In the genomic region with DNA sequence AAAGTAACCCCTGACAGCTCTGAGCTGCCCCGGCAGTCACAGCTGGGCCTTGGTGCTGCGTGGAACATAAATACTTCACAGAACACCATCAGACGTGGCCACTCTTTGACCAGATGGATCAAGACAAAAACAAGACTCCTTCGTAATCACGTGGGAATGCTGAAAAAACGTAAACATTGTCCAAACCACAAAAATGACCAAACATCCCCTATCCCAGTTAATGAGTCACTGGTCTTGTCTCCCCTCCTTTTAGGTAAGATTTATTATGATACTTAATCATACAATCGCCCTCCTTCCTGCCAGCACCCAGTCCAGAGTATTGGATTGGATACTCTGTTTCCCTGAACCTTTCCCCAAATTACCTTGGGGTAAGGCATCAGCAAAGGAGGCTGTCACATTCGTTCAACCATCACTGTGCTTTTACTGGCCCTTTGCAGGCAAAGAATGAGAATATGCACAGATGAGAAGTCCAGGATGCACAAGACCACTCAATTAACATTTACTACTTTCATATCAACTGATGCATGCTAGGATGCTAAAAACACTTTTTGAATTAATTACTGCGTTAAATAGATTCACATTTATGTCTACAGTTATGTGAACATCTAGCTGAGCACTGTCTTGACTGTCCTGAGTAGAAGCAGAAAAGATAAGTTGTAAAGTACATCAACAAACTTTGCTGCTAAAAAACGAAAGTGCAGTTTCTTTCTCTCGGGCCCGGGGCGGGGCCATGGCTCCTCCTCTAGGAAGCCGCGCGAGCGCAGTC, we compare ENCODE assay signal across 8 cellular contexts. TPM values are rescaled to one million over a fixed set of nuclear protein-coding genes. Genes with fewer than 3 reads are reported as not detected.
DNase-seq lines count a peak whose midpoint lies in the region; ATAC-seq and TF ChIP-seq lines count a peak whose summit lies in the region.

No MANE protein-coding gene starts in this region.

- ATAC-seq in HG02610 (IDR thresholded peaks at IDR 0.05; ENCODE audit: unreplicated experiment), result peak; percentile 2
- peak; percentile 25 for ATAC-seq in foreskin keratinocyte
- no peak for ATAC-seq in HG02798 (IDR thresholded peaks at IDR 0.05; ENCODE audit: poor library complexity, unreplicated experiment)

- H3K4me3 ChIP-seq in WERI-Rb-1 (ENCODE audit: low read depth, low read length) (peak overlapping the region; percentile 77), skin epidermis (peak overlapping the region; percentile 22 to 60 (median 53))

- H3K4me1 ChIP-seq in foreskin keratinocyte, result no peaks in the 10 kb centered on the region

- H3K36me3 ChIP-seq in WERI-Rb-1, result no peaks in the 10 kb centered on the region

- in situ Hi-C loops in Caki2 (cut with HindIII; ENCODE audit: low pct_unique_long_range_greater_than_20kb, low sequenced_read_pairs), result no loop called here

- no peaks in the 10 kb centered on the region for H3K9me3 ChIP-seq in WERI-Rb-1 (ENCODE audit: severe bottlenecking)

- no peak for TF ChIP-seq CTCF in WERI-Rb-1 (IDR thresholded peaks at IDR 0.05; ENCODE audit: low read depth, low read length)
- no peak for TF ChIP-seq CTCF in foreskin keratinocyte (conservative IDR thresholded peaks at IDR 0.05)

- DNase-seq in Caki2 (ENCODE audit: low read depth) (peak; percentile 87), WERI-Rb-1 (no peak), foreskin keratinocyte (peak in 1 of 2 donors; percentile 54), NCI-H524 treated with DMSO at 0.1 percent for 48 hours (lab: John Stamatoyannopoulos, UW) (no peak), DMS153 (lab: John Stamatoyannopoulos, UW) (no peak)

- H3K27ac ChIP-seq in WERI-Rb-1, result no peak overlapping the region
- peak overlapping the region; percentile 79 for H3K27ac ChIP-seq in foreskin keratinocyte
- peak overlapping the region in 19 of 21 experiments; percentile 20 to 96 (median 71) for H3K27ac ChIP-seq in skin epidermis

- H3K27me3 ChIP-seq in WERI-Rb-1 (ENCODE audit: insufficient read depth, low read depth, severe bottlenecking), result peaks cover 14% of the 10 kb centered on the region
- H3K27me3 ChIP-seq in foreskin keratinocyte, result no peaks in the 10 kb centered on the region

RNA-seq across cellular contexts. Expression of gene TCEANC, which starts 0.5 kb away (rescaled TPM):
- total RNA-seq in Caki2 (2014; rRNA removed; shearing (Covaris generic); ENCODE audit: low replicate concordance), result 4.1 and 11.2 TPM in 2 replicates
- total RNA-seq in foreskin keratinocyte, result 0.67 and 0.75 TPM in 2 replicates
- 0.34 and 0.43 TPM in 2 replicates for polyA plus RNA-seq in foreskin keratinocyte

RNA-seq across cellular contexts. Expression of gene RAB9A, which starts 36.5 kb away (rescaled TPM):
- total RNA-seq in Caki2 (2014; rRNA removed; shearing (Covaris generic); ENCODE audit: low replicate concordance), result 100 and 135 TPM in 2 replicates
- 18.3 and 18.7 TPM in 2 replicates for total RNA-seq in foreskin keratinocyte
- 19.6 and 22.0 TPM in 2 replicates for polyA plus RNA-seq in foreskin keratinocyte
